In genomic region chr21:31410763-31411278, GRCh38 we compare ENCODE assay signal across 1 cellular context.
TF ChIP-seq lines count a peak whose summit lies in the region.

No MANE protein-coding gene starts in this region.

TF ChIP-seq in H1, 55 proteins besides CTCF, POLR2A, EP300 and RAD21 (continued from another document):
- TF ChIP-seq NANOG (IDR thresholded peaks at IDR 0.05; ENCODE audit: insufficient read depth, low read depth, low read length, poor library complexity, severe bottlenecking) (no peak), RXRA (IDR thresholded peaks at IDR 0.05; ENCODE audit: insufficient read depth, low read depth, low read length) (no peak), SIN3A (conservative IDR thresholded peaks at IDR 0.05 in 1 of 2, IDR thresholded peaks at IDR 0.05 in 1 of 2; ENCODE audit: low read depth in 1 of 2, low read length in 2 of 2) (no peak), YY1 (IDR thresholded peaks at IDR 0.05; ENCODE audit: low read depth, low read length) (no peak), TEAD4 (IDR thresholded peaks at IDR 0.05; ENCODE audit: low read depth, low read length) (no peak), CBX8 (IDR thresholded peaks at IDR 0.05; ENCODE audit: borderline replicate concordance, low read depth, low read length) (no peak)
- TF ChIP-seq, protein P1, sequence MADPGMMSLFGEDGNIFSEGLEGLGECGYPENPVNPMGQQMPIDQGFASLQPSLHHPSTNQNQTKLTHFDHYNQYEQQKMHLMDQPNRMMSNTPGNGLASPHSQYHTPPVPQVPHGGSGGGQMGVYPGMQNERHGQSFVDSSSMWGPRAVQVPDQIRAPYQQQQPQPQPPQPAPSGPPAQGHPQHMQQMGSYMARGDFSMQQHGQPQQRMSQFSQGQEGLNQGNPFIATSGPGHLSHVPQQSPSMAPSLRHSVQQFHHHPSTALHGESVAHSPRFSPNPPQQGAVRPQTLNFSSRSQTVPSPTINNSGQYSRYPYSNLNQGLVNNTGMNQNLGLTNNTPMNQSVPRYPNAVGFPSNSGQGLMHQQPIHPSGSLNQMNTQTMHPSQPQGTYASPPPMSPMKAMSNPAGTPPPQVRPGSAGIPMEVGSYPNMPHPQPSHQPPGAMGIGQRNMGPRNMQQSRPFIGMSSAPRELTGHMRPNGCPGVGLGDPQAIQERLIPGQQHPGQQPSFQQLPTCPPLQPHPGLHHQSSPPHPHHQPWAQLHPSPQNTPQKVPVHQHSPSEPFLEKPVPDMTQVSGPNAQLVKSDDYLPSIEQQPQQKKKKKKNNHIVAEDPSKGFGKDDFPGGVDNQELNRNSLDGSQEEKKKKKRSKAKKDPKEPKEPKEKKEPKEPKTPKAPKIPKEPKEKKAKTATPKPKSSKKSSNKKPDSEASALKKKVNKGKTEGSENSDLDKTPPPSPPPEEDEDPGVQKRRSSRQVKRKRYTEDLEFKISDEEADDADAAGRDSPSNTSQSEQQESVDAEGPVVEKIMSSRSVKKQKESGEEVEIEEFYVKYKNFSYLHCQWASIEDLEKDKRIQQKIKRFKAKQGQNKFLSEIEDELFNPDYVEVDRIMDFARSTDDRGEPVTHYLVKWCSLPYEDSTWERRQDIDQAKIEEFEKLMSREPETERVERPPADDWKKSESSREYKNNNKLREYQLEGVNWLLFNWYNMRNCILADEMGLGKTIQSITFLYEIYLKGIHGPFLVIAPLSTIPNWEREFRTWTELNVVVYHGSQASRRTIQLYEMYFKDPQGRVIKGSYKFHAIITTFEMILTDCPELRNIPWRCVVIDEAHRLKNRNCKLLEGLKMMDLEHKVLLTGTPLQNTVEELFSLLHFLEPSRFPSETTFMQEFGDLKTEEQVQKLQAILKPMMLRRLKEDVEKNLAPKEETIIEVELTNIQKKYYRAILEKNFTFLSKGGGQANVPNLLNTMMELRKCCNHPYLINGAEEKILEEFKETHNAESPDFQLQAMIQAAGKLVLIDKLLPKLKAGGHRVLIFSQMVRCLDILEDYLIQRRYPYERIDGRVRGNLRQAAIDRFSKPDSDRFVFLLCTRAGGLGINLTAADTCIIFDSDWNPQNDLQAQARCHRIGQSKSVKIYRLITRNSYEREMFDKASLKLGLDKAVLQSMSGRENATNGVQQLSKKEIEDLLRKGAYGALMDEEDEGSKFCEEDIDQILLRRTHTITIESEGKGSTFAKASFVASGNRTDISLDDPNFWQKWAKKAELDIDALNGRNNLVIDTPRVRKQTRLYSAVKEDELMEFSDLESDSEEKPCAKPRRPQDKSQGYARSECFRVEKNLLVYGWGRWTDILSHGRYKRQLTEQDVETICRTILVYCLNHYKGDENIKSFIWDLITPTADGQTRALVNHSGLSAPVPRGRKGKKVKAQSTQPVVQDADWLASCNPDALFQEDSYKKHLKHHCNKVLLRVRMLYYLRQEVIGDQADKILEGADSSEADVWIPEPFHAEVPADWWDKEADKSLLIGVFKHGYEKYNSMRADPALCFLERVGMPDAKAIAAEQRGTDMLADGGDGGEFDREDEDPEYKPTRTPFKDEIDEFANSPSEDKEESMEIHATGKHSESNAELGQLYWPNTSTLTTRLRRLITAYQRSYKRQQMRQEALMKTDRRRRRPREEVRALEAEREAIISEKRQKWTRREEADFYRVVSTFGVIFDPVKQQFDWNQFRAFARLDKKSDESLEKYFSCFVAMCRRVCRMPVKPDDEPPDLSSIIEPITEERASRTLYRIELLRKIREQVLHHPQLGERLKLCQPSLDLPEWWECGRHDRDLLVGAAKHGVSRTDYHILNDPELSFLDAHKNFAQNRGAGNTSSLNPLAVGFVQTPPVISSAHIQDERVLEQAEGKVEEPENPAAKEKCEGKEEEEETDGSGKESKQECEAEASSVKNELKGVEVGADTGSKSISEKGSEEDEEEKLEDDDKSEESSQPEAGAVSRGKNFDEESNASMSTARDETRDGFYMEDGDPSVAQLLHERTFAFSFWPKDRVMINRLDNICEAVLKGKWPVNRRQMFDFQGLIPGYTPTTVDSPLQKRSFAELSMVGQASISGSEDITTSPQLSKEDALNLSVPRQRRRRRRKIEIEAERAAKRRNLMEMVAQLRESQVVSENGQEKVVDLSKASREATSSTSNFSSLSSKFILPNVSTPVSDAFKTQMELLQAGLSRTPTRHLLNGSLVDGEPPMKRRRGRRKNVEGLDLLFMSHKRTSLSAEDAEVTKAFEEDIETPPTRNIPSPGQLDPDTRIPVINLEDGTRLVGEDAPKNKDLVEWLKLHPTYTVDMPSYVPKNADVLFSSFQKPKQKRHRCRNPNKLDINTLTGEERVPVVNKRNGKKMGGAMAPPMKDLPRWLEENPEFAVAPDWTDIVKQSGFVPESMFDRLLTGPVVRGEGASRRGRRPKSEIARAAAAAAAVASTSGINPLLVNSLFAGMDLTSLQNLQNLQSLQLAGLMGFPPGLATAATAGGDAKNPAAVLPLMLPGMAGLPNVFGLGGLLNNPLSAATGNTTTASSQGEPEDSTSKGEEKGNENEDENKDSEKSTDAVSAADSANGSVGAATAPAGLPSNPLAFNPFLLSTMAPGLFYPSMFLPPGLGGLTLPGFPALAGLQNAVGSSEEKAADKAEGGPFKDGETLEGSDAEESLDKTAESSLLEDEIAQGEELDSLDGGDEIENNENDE (IDR thresholded peaks at IDR 0.05; ENCODE audit: insufficient replicate concordance, low read length), result no peak
TF ChIP-seq in H1: peak in this region for 0.
